10 cellular contexts compared by ENCODE assay signal in genomic region chr6:128259036-128259734, GRCh38.
DNase-seq lines count a peak whose midpoint lies in the region; ATAC-seq and TF ChIP-seq lines count a peak whose summit lies in the region.
"Had no signal": no experiment of that assay in that cellular context is flagged by ENCODE, and none has a peak within 500 bp of the region (broad histone marks: within the 10 kb centered on the region; RNA-seq: fewer than 3 reads in every experiment).

No MANE protein-coding gene starts in this region.

- H3K4me3 ChIP-seq in upper lobe of right lung (peak overlapping the region; percentile 32), H7 (ENCODE audit: insufficient read depth, low read depth, low read length) (no peak overlapping the region), gastroesophageal sphincter (no peak overlapping the region), esophagus muscularis mucosa (peak overlapping the region in 1 of 4 donors; percentile 4)
- H3K4me3 ChIP-seq: neural progenitor cell had no signal

- H3K27ac ChIP-seq in upper lobe of right lung = no peak overlapping the region
- H3K27ac ChIP-seq in gastroesophageal sphincter = no peak overlapping the region
- H3K27ac ChIP-seq in esophagus muscularis mucosa (replicated peaks in 1 of 4) = no peak overlapping the region
- H3K27ac ChIP-seq: neural progenitor cell, transverse colon had no signal

- intact Hi-C loops in upper lobe of right lung (cut with DNase I) (no loop called here), esophagus muscularis mucosa (cut with DNase I) (no loop called here)

- WGBS in gastroesophageal sphincter (ENCODE audit: low coverage in 1 of 2), 2 donors = 52 to 55% methylated on average over 2 of the region's 2 CpGs
- 65% methylated on average over 2 of the region's 2 CpGs for WGBS in esophagus muscularis mucosa

- TF ChIP-seq POLR2A in gastroesophageal sphincter (IDR thresholded peaks at IDR 0.05) (no peak), esophagus muscularis mucosa (IDR thresholded peaks at IDR 0.05; ENCODE audit: low read depth) (no peak)

- H3K4me3 Mint-ChIP-seq in activated T-cell treated with anti-CD3 and anti-CD28 coated beads, Interleukin-2, amount 50 U/mL, for 72 hours = peak overlapping the region; percentile 23 to 37
- peak overlapping the region; percentile 68 for H3K4me3 Mint-ChIP-seq in activated T-helper 17 cell treated with anti-CD3 and anti-CD28 coated beads, Interleukin-2, amount 50 U/mL, for 72 hours
- H3K4me3 Mint-ChIP-seq: neural progenitor cell had no signal

- peaks cover 29% of the 10 kb centered on the region for H3K4me1 Mint-ChIP-seq in activated T-cell treated with anti-CD3 and anti-CD28 coated beads, Interleukin-2, amount 50 U/mL, for 72 hours (ENCODE audit: low read depth)
- H3K4me1 Mint-ChIP-seq in activated T-helper 17 cell treated with anti-CD3 and anti-CD28 coated beads, Interleukin-2, amount 50 U/mL, for 72 hours = peaks cover 15% of the 10 kb centered on the region
- H3K4me1 Mint-ChIP-seq: neural progenitor cell had no signal

- H3K36me3 ChIP-seq in upper lobe of right lung = no peaks in the 10 kb centered on the region
- H3K36me3 ChIP-seq in H7 (replicated peaks; ENCODE audit: control insufficient read depth, insufficient read depth, low read length) = no peaks in the 10 kb centered on the region
- no peaks in the 10 kb centered on the region for H3K36me3 ChIP-seq in gastroesophageal sphincter
- no peaks in the 10 kb centered on the region for H3K36me3 ChIP-seq in esophagus muscularis mucosa
- H3K36me3 ChIP-seq: neural progenitor cell, transverse colon had no signal

- ATAC-seq in activated T-cell treated with anti-CD3 and anti-CD28 coated beads, Interleukin-2, amount 50 U/mL, for 72 hours (replicated peaks in 1 of 2) = peak; percentile 82 to 88
- ATAC-seq in HG03025 (IDR thresholded peaks at IDR 0.05; ENCODE audit: low FRiP score, unreplicated experiment) = peak; percentile 87
- peak; percentile 73 for ATAC-seq in activated T-helper 17 cell treated with anti-CD3 and anti-CD28 coated beads, Interleukin-2, amount 50 U/mL, for 72 hours (replicated peaks)
- no peak for ATAC-seq in upper lobe of right lung
- no peak for ATAC-seq in gastroesophageal sphincter

- peaks cover 2 to 6% of the 10 kb centered on the region in 2 donors for H3K36me3 Mint-ChIP-seq in activated T-cell treated with anti-CD3 and anti-CD28 coated beads, Interleukin-2, amount 50 U/mL, for 72 hours (ENCODE audit: insufficient read depth in 2 of 2)
- H3K36me3 Mint-ChIP-seq in activated T-helper 17 cell treated with anti-CD3 and anti-CD28 coated beads, Interleukin-2, amount 50 U/mL, for 72 hours (ENCODE audit: low read depth) = no peaks in the 10 kb centered on the region

- H3K27ac Mint-ChIP-seq in activated T-cell treated with anti-CD3 and anti-CD28 coated beads, Interleukin-2, amount 50 U/mL, for 72 hours = peak overlapping the region; percentile 78
- peak overlapping the region; percentile 20 for H3K27ac Mint-ChIP-seq in activated T-helper 17 cell treated with anti-CD3 and anti-CD28 coated beads, Interleukin-2, amount 50 U/mL, for 72 hours
- H3K27ac Mint-ChIP-seq: neural progenitor cell had no signal

- H3K4me1 ChIP-seq in upper lobe of right lung (peaks cover 8% of the 10 kb centered on the region), gastroesophageal sphincter (no peaks in the 10 kb centered on the region), esophagus muscularis mucosa (no peaks in the 10 kb centered on the region)
- H3K4me1 ChIP-seq: neural progenitor cell had no signal

- no peaks in the 10 kb centered on the region for H3K27me3 ChIP-seq in upper lobe of right lung
- H3K27me3 ChIP-seq in H7 (ENCODE audit: control insufficient read depth, insufficient read depth, low read length) = no peaks in the 10 kb centered on the region
- no peaks in the 10 kb centered on the region for H3K27me3 ChIP-seq in gastroesophageal sphincter
- no peaks in the 10 kb centered on the region for H3K27me3 ChIP-seq in esophagus muscularis mucosa
- H3K27me3 ChIP-seq: neural progenitor cell, transverse colon had no signal

- no peaks in the 10 kb centered on the region for H3K27me3 Mint-ChIP-seq in activated T-cell treated with anti-CD3 and anti-CD28 coated beads, Interleukin-2, amount 50 U/mL, for 72 hours (ENCODE audit: low read depth)
- no peaks in the 10 kb centered on the region for H3K27me3 Mint-ChIP-seq in activated T-helper 17 cell treated with anti-CD3 and anti-CD28 coated beads, Interleukin-2, amount 50 U/mL, for 72 hours

- no peaks in the 10 kb centered on the region for H3K9me3 ChIP-seq in upper lobe of right lung
- H3K9me3 ChIP-seq in gastroesophageal sphincter = no peaks in the 10 kb centered on the region
- no peaks in the 10 kb centered on the region for H3K9me3 ChIP-seq in esophagus muscularis mucosa
- H3K9me3 ChIP-seq: transverse colon had no signal

- no peak for TF ChIP-seq CTCF in upper lobe of right lung (IDR thresholded peaks at IDR 0.05)
- TF ChIP-seq CTCF in gastroesophageal sphincter (IDR thresholded peaks at IDR 0.05) = no peak
- TF ChIP-seq CTCF in esophagus muscularis mucosa (IDR thresholded peaks at IDR 0.05) = no peak

- H3K9me3 Mint-ChIP-seq in activated T-cell treated with anti-CD3 and anti-CD28 coated beads, Interleukin-2, amount 50 U/mL, for 72 hours = peaks cover 2 to 4% of the 10 kb centered on the region in 2 donors
- no peaks in the 10 kb centered on the region for H3K9me3 Mint-ChIP-seq in activated T-helper 17 cell treated with anti-CD3 and anti-CD28 coated beads, Interleukin-2, amount 50 U/mL, for 72 hours
- H3K9me3 Mint-ChIP-seq: neural progenitor cell had no signal

- TF ChIP-seq EP300 in gastroesophageal sphincter (IDR thresholded peaks at IDR 0.05) (no peak), esophagus muscularis mucosa (IDR thresholded peaks at IDR 0.05) (no peak)

- peak in 1 of 2 donors; percentile 4 for DNase-seq in activated T-cell treated with anti-CD3 and anti-CD28 coated beads, Interleukin-2, amount 50 U/mL, for 72 hours
- no peak for DNase-seq in activated T-cell treated with anti-CD3 and anti-CD28 coated beads, Interleukin-2, amount 50 U/mL, for 1 hour
- DNase-seq in upper lobe of right lung (no peak), H7 (no peak), esophagus muscularis mucosa (ENCODE audit: extremely low spot score) (no peak)
- DNase-seq: transverse colon had no signal

Comparison
In these comparisons a context has a peak if more than half of its experiments do, and no peak if none do; other contexts are left out.
1. ATAC-seq: peak in activated T-cell treated with anti-CD3 and anti-CD28 coated beads, Interleukin-2, amount 50 U/mL, for 72 hours (2 of 2), HG03025 (single experiment) and activated T-helper 17 cell treated with anti-CD3 and anti-CD28 coated beads, Interleukin-2, amount 50 U/mL, for 72 hours (single experiment); none in upper lobe of right lung (single experiment) and gastroesophageal sphincter (single experiment).